ENCODE assay signal across 22 cellular contexts in genomic region chr12:117112268-117112595, GRCh38. TPM values are rescaled to one million over a fixed set of nuclear protein-coding genes. Genes with fewer than 3 reads are reported as not detected.
"Had no signal": no experiment of that assay in that cellular context is flagged by ENCODE, and none has a peak within 500 bp of the region (broad histone marks: within the 10 kb centered on the region; RNA-seq: fewer than 3 reads in every experiment).

No MANE protein-coding gene starts in this region.

- H3K27ac ChIP-seq: ascending aorta, brain microvascular endothelial cell, foreskin keratinocyte, left lung, spleen, thoracic aorta had no signal

- DNase-seq: activated CD4-positive, alpha-beta T cell treated with anti-CD3 and anti-CD28 coated beads for 1 hour; activated CD8-positive, alpha-beta memory T cell treated with anti-CD3 and anti-CD28 coated beads for 24 hours; activated CD8-positive, alpha-beta memory T cell treated with anti-CD3 and anti-CD28 coated beads, Interleukin-2, amount 50 U/mL, for 4 hours; activated T-cell treated with anti-CD3 and anti-CD28 coated beads, Interleukin-2, amount 50 U/mL, for 24 hours; brain microvascular endothelial cell; caudate nucleus; effector CD4-positive, alpha-beta T cell; foreskin keratinocyte; kidney glomerular epithelial cell; left lung; spleen; stimulated activated CD4-positive, alpha-beta T cell treated with anti-CD3 and anti-CD28 coated beads, Interleukin-4, amount 100 ng/mL, for 1 hour; stimulated activated naive CD4-positive, alpha-beta T cell treated with Interleukin-2 at 50 U/mL for 16 hours; T-cell had no signal

- H3K27ac Mint-ChIP-seq: activated naive CD4-positive, alpha-beta T cell treated with anti-CD3 and anti-CD28 coated beads, Interleukin-2, amount 50 U/mL, for 72 hours; activated T-cell treated with anti-CD3 and anti-CD28 coated beads, Interleukin-2, amount 50 U/mL, for 24 hours; activated T-helper 17 cell treated with anti-CD3 and anti-CD28 coated beads, Interleukin-2, amount 50 U/mL, for 72 hours; dendritic cell treated with granulocyte-macrophage colony-stimulating factor and Interleukin-4, amounts not matched to agents 40 ng/mL and 50 ng/mL, for 4 days; naive thymus-derived CD8-positive, alpha-beta T cell; T-cell; type B pancreatic cell had no signal

- H3K4me1 ChIP-seq: ascending aorta, foreskin keratinocyte had no signal

- H3K4me3 Mint-ChIP-seq: activated T-cell treated with anti-CD3 and anti-CD28 coated beads, Interleukin-2, amount 50 U/mL, for 24 hours; activated T-helper 17 cell treated with anti-CD3 and anti-CD28 coated beads, Interleukin-2, amount 50 U/mL, for 72 hours; dendritic cell treated with granulocyte-macrophage colony-stimulating factor and Interleukin-4, amounts not matched to agents 40 ng/mL and 50 ng/mL, for 4 days; naive thymus-derived CD8-positive, alpha-beta T cell; T-cell; type B pancreatic cell had no signal

- H3K9me3 Mint-ChIP-seq: activated naive CD4-positive, alpha-beta T cell treated with anti-CD3 and anti-CD28 coated beads, Interleukin-2, amount 50 U/mL, for 72 hours; activated T-cell treated with anti-CD3 and anti-CD28 coated beads, Interleukin-2, amount 50 U/mL, for 24 hours; activated T-helper 17 cell treated with anti-CD3 and anti-CD28 coated beads, Interleukin-2, amount 50 U/mL, for 72 hours; dendritic cell treated with granulocyte-macrophage colony-stimulating factor and Interleukin-4, amounts not matched to agents 40 ng/mL and 50 ng/mL, for 4 days; naive thymus-derived CD8-positive, alpha-beta T cell; T-cell; type B pancreatic cell had no signal

- H3K27me3 ChIP-seq: ascending aorta, brain microvascular endothelial cell had no signal

- H3K4me3 ChIP-seq: ascending aorta, left lung, lung, spleen, thoracic aorta had no signal

- H3K36me3 ChIP-seq: ascending aorta, brain microvascular endothelial cell, left lung, spleen, thoracic aorta had no signal

- ATAC-seq: activated naive CD4-positive, alpha-beta T cell treated with anti-CD3 and anti-CD28 coated beads, Interleukin-2, amount 50 U/mL, for 72 hours; activated T-helper 17 cell treated with anti-CD3 and anti-CD28 coated beads, Interleukin-2, amount 50 U/mL, for 72 hours; left lung; naive thymus-derived CD8-positive, alpha-beta T cell; T-cell had no signal

- H3K9me3 ChIP-seq: ascending aorta, left lung, spleen, thoracic aorta had no signal

- H3K36me3 Mint-ChIP-seq: activated naive CD4-positive, alpha-beta T cell treated with anti-CD3 and anti-CD28 coated beads, Interleukin-2, amount 50 U/mL, for 72 hours; naive thymus-derived CD8-positive, alpha-beta T cell; T-cell; type B pancreatic cell had no signal

- H3K27me3 Mint-ChIP-seq: activated T-cell treated with anti-CD3 and anti-CD28 coated beads, Interleukin-2, amount 50 U/mL, for 24 hours; activated T-helper 17 cell treated with anti-CD3 and anti-CD28 coated beads, Interleukin-2, amount 50 U/mL, for 72 hours; type B pancreatic cell had no signal

- H3K4me1 Mint-ChIP-seq: activated T-helper 17 cell treated with anti-CD3 and anti-CD28 coated beads, Interleukin-2, amount 50 U/mL, for 72 hours; naive thymus-derived CD8-positive, alpha-beta T cell; T-cell had no signal

RNA-seq across cellular contexts. Expression of gene TESC, which starts 13.0 kb away (rescaled TPM):
- total RNA-seq: foreskin keratinocyte; naive thymus-derived CD8-positive, alpha-beta T cell had no signal
